In genomic region chr1:100352267-100353072, GRCh38 we compare ENCODE assay signal across 1 cellular context.
TF ChIP-seq lines count a peak whose summit lies in the region.

Gene CDC14A, plus strand, starts transcription at chr1:100352506. Its CDS starts 449 bp downstream, at chr1:100352955.

TF ChIP-seq in K562, 482 proteins besides CTCF, POLR2A, EP300 and RAD21 (continued from another document and continues in another):
- TF ChIP-seq ZBTB49 (CRISPR knock-in tag; IDR thresholded peaks at IDR 0.05; ENCODE audit: borderline replicate concordance) = no peak
- no peak for TF ChIP-seq CEBPZ (IDR thresholded peaks at IDR 0.05; ENCODE audit: borderline replicate concordance, low read depth, low read length)
- TF ChIP-seq ZNF511 (CRISPR knock-in tag; IDR thresholded peaks at IDR 0.05) = no peak
- no peak for TF ChIP-seq SRSF1 (IDR thresholded peaks at IDR 0.05; ENCODE audit: low read depth, low read length)
- peak in 1 of 2 experiments; percentile 84; a peak in 2 of 4 replicates for TF ChIP-seq SIN3A (IDR thresholded peaks at IDR 0.05; ENCODE audit: borderline replicate concordance in 2 of 2, control insufficient read depth in 1 of 2, low read depth in 2 of 2, low read length in 2 of 2)
- TF ChIP-seq ZNF551 (CRISPR knock-in tag; IDR thresholded peaks at IDR 0.05) = no peak
- TF ChIP-seq ZNF830 (CRISPR knock-in tag; IDR thresholded peaks at IDR 0.05) = 0 out of 2 replicates have a peak, but pooled peaks have one; percentile 65
- TF ChIP-seq ZNF445 (CRISPR knock-in tag; IDR thresholded peaks at IDR 0.05; ENCODE audit: low read depth) = no peak
- no peak for TF ChIP-seq ARHGAP35 (IDR thresholded peaks at IDR 0.05; ENCODE audit: partially characterized antibody)
- TF ChIP-seq PTRF (tag; IDR thresholded peaks at IDR 0.05) = no peak
- no peak for TF ChIP-seq TOE1 (IDR thresholded peaks at IDR 0.05; ENCODE audit: borderline replicate concordance)
- no peak for TF ChIP-seq TOE1 (CRISPR knock-in tag; IDR thresholded peaks at IDR 0.05; ENCODE audit: borderline replicate concordance, low read depth)
- no peak for TF ChIP-seq HINFP (tag; conservative IDR thresholded peaks at IDR 0.05; ENCODE audit: low read depth)
- no peak for TF ChIP-seq EZH2 (IDR thresholded peaks at IDR 0.05; ENCODE audit: borderline replicate concordance, low read depth, low read length)
- no peak for TF ChIP-seq MLLT1 (IDR thresholded peaks at IDR 0.05)
- TF ChIP-seq SAP30 (IDR thresholded peaks at IDR 0.05; ENCODE audit: borderline replicate concordance, insufficient read depth, low read depth, low read length, poor library complexity, severe bottlenecking) = peak; percentile 82
- no peak for TF ChIP-seq RBM39 (optimal IDR thresholded peaks at IDR 0.05; ENCODE audit: low read depth, low read length)
- no peak for TF ChIP-seq FOS (IDR thresholded peaks at IDR 0.05; ENCODE audit: extremely low read depth, insufficient read length)
- TF ChIP-seq HNRNPH1 (optimal IDR thresholded peaks at IDR 0.05; ENCODE audit: low read depth, low read length) = no peak
- TF ChIP-seq SMARCE1 (IDR thresholded peaks at IDR 0.05) = no peak
- TF ChIP-seq SRF (CRISPR knock-in tag; IDR thresholded peaks at IDR 0.05) = peak in 1 of 2 experiments; percentile 19; a peak in 1 of 4 replicates
- TF ChIP-seq ZNF584 (CRISPR knock-in tag; IDR thresholded peaks at IDR 0.05; ENCODE audit: low read depth) = no peak
- TF ChIP-seq ETV5 (CRISPR knock-in tag; IDR thresholded peaks at IDR 0.05; ENCODE audit: low read depth) = no peak
- 0 out of 2 replicates have a peak, but pooled peaks have one; percentile 31 for TF ChIP-seq ZNF609 (CRISPR knock-in tag; IDR thresholded peaks at IDR 0.05; ENCODE audit: borderline replicate concordance)
- no peak for TF ChIP-seq THRAP3 (IDR thresholded peaks at IDR 0.05; ENCODE audit: borderline replicate concordance)
- TF ChIP-seq CBX3 (IDR thresholded peaks at IDR 0.05; ENCODE audit: borderline replicate concordance in 1 of 2, low read length in 2 of 2) = peak in 1 of 2 experiments; percentile 8; a peak in 1 of 3 replicates
- TF ChIP-seq ZNF639 (CRISPR knock-in tag; conservative IDR thresholded peaks at IDR 0.05 in 1 of 2, IDR thresholded peaks at IDR 0.05 in 1 of 2) = no peak
- no peak for TF ChIP-seq ARNT (IDR thresholded peaks at IDR 0.05)
- TF ChIP-seq TBP (optimal IDR thresholded peaks at IDR 0.05; ENCODE audit: low read depth, low read length) = no peak
- TF ChIP-seq BRF2 (IDR thresholded peaks at IDR 0.05; ENCODE audit: borderline replicate concordance, insufficient read depth, insufficient read length) = no peak
- no peak for TF ChIP-seq ZNF518B (CRISPR knock-in tag; IDR thresholded peaks at IDR 0.05)
- TF ChIP-seq CHCHD3 (CRISPR knock-in tag; IDR thresholded peaks at IDR 0.05) = no peak
- no peak for TF ChIP-seq ZNF79 (CRISPR knock-in tag; IDR thresholded peaks at IDR 0.05; ENCODE audit: low read depth)
- TF ChIP-seq CSDE1 (IDR thresholded peaks at IDR 0.05) = peak in 1 of 2 experiments; percentile 92; a peak in 2 of 4 replicates
- TF ChIP-seq ZBTB9 (CRISPR knock-in tag; IDR thresholded peaks at IDR 0.05) = no peak
- TF ChIP-seq ZNF696 (CRISPR knock-in tag; conservative IDR thresholded peaks at IDR 0.05) = no peak
